Comparison of ENCODE assay signal across 19 cellular contexts in genomic region chr3:3066378-3066777, GRCh38. TPM values are rescaled to one million over a fixed set of nuclear protein-coding genes. Genes with fewer than 3 reads are reported as not detected.
DNase-seq lines count a peak whose midpoint lies in the region; ATAC-seq and TF ChIP-seq lines count a peak whose summit lies in the region.
"Had no signal": no experiment of that assay in that cellular context is flagged by ENCODE, and none has a peak within 500 bp of the region (broad histone marks: within the 10 kb centered on the region; RNA-seq: fewer than 3 reads in every experiment).

No MANE protein-coding gene starts in this region.

- no peaks in the 10 kb centered on the region for H4K20me1 ChIP-seq in neural progenitor cell (ENCODE audit: low read depth)

- peaks cover 2% of the 10 kb centered on the region for H3K4me1 ChIP-seq in neural progenitor cell
- H3K4me1 ChIP-seq: right lobe of liver, suprapubic skin had no signal

- H3K36me3 ChIP-seq in neural progenitor cell, result no peaks in the 10 kb centered on the region
- H3K36me3 ChIP-seq: right lobe of liver, suprapubic skin had no signal

- no peaks in the 10 kb centered on the region for H3K9me3 Mint-ChIP-seq in neural progenitor cell

- WGBS in lower leg skin, 2 donors, result 48 to 55% methylated on average over 2 of the region's 2 CpGs

- H3K9me3 ChIP-seq in neural progenitor cell (ENCODE audit: low read depth), result no peaks in the 10 kb centered on the region
- H3K9me3 ChIP-seq: right lobe of liver, suprapubic skin had no signal

- H3F3A ChIP-seq in neural progenitor cell (ENCODE audit: low read depth), result no peaks in the 10 kb centered on the region

- H3K4me2 ChIP-seq in neural progenitor cell, result no peak overlapping the region

- H3K79me2 ChIP-seq in neural progenitor cell (ENCODE audit: low read depth), result no peaks in the 10 kb centered on the region

- no peak for DNase-seq in lower leg skin (ENCODE audit: low spot score in 2 of 2)
- no peak for DNase-seq in neural progenitor cell (ENCODE audit: low spot score)
- no peak for DNase-seq in inferior parietal cortex (ENCODE audit: extremely low spot score)
- DNase-seq in NK-92 treated with Interleukin-12 subunit alpha and Interleukin-12 subunit beta, amount 100 ng/mL, for 24 hours (lab: John Stamatoyannopoulos, UW), result no peak
- DNase-seq: activated gamma-delta T cell, aorta, hippocampal formation, NCI-H2029, NCI-H524, OCI-M1, right lobe of liver, T-helper 9 cell had no signal

- no peak overlapping the region for H3K9ac ChIP-seq in neural progenitor cell

- H3K27me3 ChIP-seq in neural progenitor cell, result no peaks in the 10 kb centered on the region
- H3K27me3 ChIP-seq: right lobe of liver, suprapubic skin had no signal

- H3K36me3 Mint-ChIP-seq in neural progenitor cell, result no peaks in the 10 kb centered on the region

- H3K27me3 Mint-ChIP-seq in neural progenitor cell (ENCODE audit: insufficient read depth, low read depth), result peaks cover 2% of the 10 kb centered on the region

- no peak overlapping the region for H3K4me3 ChIP-seq in lower leg skin (ENCODE audit: low read depth, poor library complexity, severe bottlenecking)
- no peak overlapping the region for H3K4me3 ChIP-seq in neural progenitor cell
- H3K4me3 ChIP-seq: right lobe of liver, suprapubic skin had no signal

- intact Hi-C loops in lower leg skin (cut with DNase I; ENCODE audit: low total_unique reads), result no loop called here

- H2AFZ ChIP-seq in neural progenitor cell (replicated peaks), result no peak overlapping the region

- H3K27ac ChIP-seq in neural progenitor cell, result no peak overlapping the region
- H3K27ac ChIP-seq: right lobe of liver, suprapubic skin had no signal

- no peaks in the 10 kb centered on the region for H3K4me1 Mint-ChIP-seq in neural progenitor cell

- no peak overlapping the region for H3K27ac Mint-ChIP-seq in neural progenitor cell

- ATAC-seq in GM18861 (IDR thresholded peaks at IDR 0.05; ENCODE audit: unreplicated experiment), result peak; percentile 75
- ATAC-seq in GM21526 (IDR thresholded peaks at IDR 0.05; ENCODE audit: low FRiP score, unreplicated experiment), result peak; percentile 69
- peak; percentile 91 for ATAC-seq in HG02870 (IDR thresholded peaks at IDR 0.05; ENCODE audit: unreplicated experiment)
- ATAC-seq in HG03565 (IDR thresholded peaks at IDR 0.05; ENCODE audit: unreplicated experiment), result peak; percentile 76
- ATAC-seq: right lobe of liver had no signal

- no peak for TF ChIP-seq POLR2A in lower leg skin (IDR thresholded peaks at IDR 0.05)

- no peak overlapping the region for H3K4me3 Mint-ChIP-seq in neural progenitor cell

- TF ChIP-seq CTCF in lower leg skin (IDR thresholded peaks at IDR 0.05) (no peak), neural progenitor cell (IDR thresholded peaks at IDR 0.05) (no peak)

RNA-seq across cellular contexts. Expression of gene IL5RA, which starts 43.8 kb away (rescaled TPM):
- total RNA-seq in lower leg skin (under 1 TPM in 1 of 4 donors, not detected in 3; 0.10 TPM), neural progenitor cell (ENCODE audit: low replicate concordance) (not detected in 2 replicates)
- total RNA-seq: chondrocyte, IMR-90, right lobe of liver had no signal
